ENCODE assay signal across 25 cellular contexts in genomic region chr7:80087768-80088170, GRCh38. TPM values are rescaled to one million over a fixed set of nuclear protein-coding genes. Genes with fewer than 3 reads are reported as not detected.
DNase-seq lines count a peak whose midpoint lies in the region; ATAC-seq, FAIRE-seq and TF ChIP-seq lines count a peak whose summit lies in the region.
"Had no signal": no experiment of that assay in that cellular context is flagged by ENCODE, and none has a peak within 500 bp of the region (broad histone marks: within the 10 kb centered on the region; RNA-seq: fewer than 3 reads in every experiment).

No MANE protein-coding gene starts in this region.

- H3K4me3 ChIP-seq in WI38 (ENCODE audit: low read depth, low read length) (peak overlapping the region; percentile 31; the same call in 1 of the 2 replicates), subcutaneous abdominal adipose tissue (ENCODE audit: low read depth in 1 of 5, low read length in 5 of 5) (peak overlapping the region in 3 of 5 donors; percentile 15 to 34 (median 23))
- H3K4me3 ChIP-seq: K562, lower lobe of right lung had no signal

- peaks cover 2 to 40% (median 21%) of the 10 kb centered on the region in 5 donors for H3K4me1 ChIP-seq in subcutaneous abdominal adipose tissue (ENCODE audit: control insufficient read depth in 5 of 5, insufficient read depth in 5 of 5, low read length in 5 of 5)

- H3K36me3 ChIP-seq in subcutaneous abdominal adipose tissue (ENCODE audit: control insufficient read depth in 5 of 5, insufficient read depth in 5 of 5, low read length in 5 of 5), result no peaks in the 10 kb centered on the region
- H3K36me3 ChIP-seq: lower lobe of right lung had no signal

- TF ChIP-seq CTCF in WI38 (IDR thresholded peaks at IDR 0.05; ENCODE audit: low read depth, low read length), result no peak

- peaks cover 0 to 7% (median 0%) of the 10 kb centered on the region in 5 donors for H3K9me3 ChIP-seq in subcutaneous abdominal adipose tissue (ENCODE audit: control insufficient read depth in 5 of 5, low read length in 5 of 5)
- H3K9me3 ChIP-seq: lower lobe of right lung had no signal

- FAIRE-seq in H54 (lab: Jason Lieb, UNC), result peak; percentile 27
- FAIRE-seq: H1, K562 had no signal

- H3K9ac ChIP-seq in subcutaneous abdominal adipose tissue (ENCODE audit: low read length in 5 of 5), result peak overlapping the region; percentile 3 to 76 (median 52)

- H3K27ac ChIP-seq in subcutaneous abdominal adipose tissue (ENCODE audit: low read depth, low read length), result peak overlapping the region; percentile 96
- H3K27ac ChIP-seq: HL-60 had no signal

- no peak for DNase-seq in H54 (ENCODE audit: insufficient read length, low spot score)
- peak; percentile 11 for DNase-seq in hepatic stellate cell (ENCODE audit: low spot score)
- DNase-seq in NCI-H510A (lab: John Stamatoyannopoulos, UW), result no peak
- DNase-seq in Right ventricle myocardium superior, result no peak
- no peak for DNase-seq in HPDE6-E6E7 (ENCODE audit: extremely low spot score)
- DNase-seq in cortex of kidney (lab: John Stamatoyannopoulos, UW), result no peak
- DNase-seq: activated CD8-positive, alpha-beta memory T cell treated with anti-CD3 and anti-CD28 coated beads, Interleukin-2, amount 10 ng/mL, durations not matched to agents 7 days and 5 days; activated effector memory CD4-positive, alpha-beta T cell treated with anti-CD3 and anti-CD28 coated beads, Interleukin-2, amount 50 U/mL, for 16 hours; amygdala; erythroblast; glutamatergic neuron; lower lobe of right lung; MV-4-11; naive thymus-derived CD8-positive, alpha-beta T cell; NCI-H2029 treated with DMSO at 0.1 percent for 48 hours; NCI-H510A treated with DMSO at 0.1 percent for 48 hours; SHP77 treated with DMSO at 0.1 percent for 48 hours; stimulated activated CD4-positive, alpha-beta T cell treated with anti-CD3 and anti-CD28 coated beads, Interleukin-15, amount 100 ng/mL, for 24 hours; stimulated activated naive CD8-positive, alpha-beta T cell treated with anti-CD3 and anti-CD28 coated beads, Interleukin-15, amount 100 ng/mL, for 72 hours had no signal

- intact Hi-C loops in Right ventricle myocardium superior (cut with DNase I), result no loop called here

- ATAC-seq in Right ventricle myocardium superior (ENCODE audit: poor library complexity), result no peak
- ATAC-seq: activated CD8-positive, alpha-beta memory T cell treated with anti-CD3 and anti-CD28 coated beads, Interleukin-2, amount 10 ng/mL, durations not matched to agents 7 days and 5 days; K562; naive thymus-derived CD8-positive, alpha-beta T cell; stimulated activated naive CD8-positive, alpha-beta T cell treated with anti-CD3 and anti-CD28 coated beads, Interleukin-15, amount 100 ng/mL, for 72 hours had no signal

- H3K27me3 ChIP-seq in subcutaneous abdominal adipose tissue (ENCODE audit: control insufficient read depth in 5 of 5, insufficient read depth in 4 of 5, low read length in 5 of 5), result no peaks in the 10 kb centered on the region

- no peak for TF ChIP-seq POLR2A in H54 (IDR thresholded peaks at IDR 0.05; ENCODE audit: low read depth, low read length)

RNA-seq across cellular contexts. Expression of gene GNAI1, which starts 46.9 kb away (rescaled TPM):
- total RNA-seq in Right ventricle myocardium superior, result 11.3 TPM
- total RNA-seq: B cell had no signal
